14 cellular contexts compared by ENCODE assay signal in genomic region chr18:76722224-76723061, GRCh38.
DNase-seq lines count a peak whose midpoint lies in the region; ATAC-seq and TF ChIP-seq lines count a peak whose summit lies in the region.
"Had no signal": no experiment of that assay in that cellular context is flagged by ENCODE, and none has a peak within 500 bp of the region (broad histone marks: within the 10 kb centered on the region; RNA-seq: fewer than 3 reads in every experiment).

No MANE protein-coding gene starts in this region.

- no peak overlapping the region for H3K27ac ChIP-seq in CD4-positive, alpha-beta memory T cell (ENCODE audit: low read depth, low read length)
- no peak overlapping the region for H3K27ac ChIP-seq in Panc1 (ENCODE audit: low read length)
- no peak overlapping the region for H3K27ac ChIP-seq in naive thymus-derived CD4-positive, alpha-beta T cell (ENCODE audit: low read depth, low read length)
- H3K27ac ChIP-seq: A549 had no signal

- peaks cover 53% of the 10 kb centered on the region for H3K4me1 ChIP-seq in CD4-positive, alpha-beta memory T cell (ENCODE audit: insufficient read depth, low read length)
- H3K4me1 ChIP-seq in Panc1 (ENCODE audit: control insufficient read depth, insufficient read depth, low read length) = no peaks in the 10 kb centered on the region
- H3K4me1 ChIP-seq in naive thymus-derived CD4-positive, alpha-beta T cell (ENCODE audit: control insufficient read depth in 2 of 2, insufficient read depth in 2 of 2, low read length in 2 of 2) = peaks cover 41 to 45% of the 10 kb centered on the region in 2 donors
- H3K4me1 ChIP-seq: A549 had no signal

- peaks cover 3% of the 10 kb centered on the region for H3K9me3 Mint-ChIP-seq in activated CD4-positive, alpha-beta memory T cell treated with anti-CD3 and anti-CD28 coated beads, Interleukin-2, amount 10 ng/mL, durations not matched to agents 7 days and 5 days
- no peaks in the 10 kb centered on the region for H3K9me3 Mint-ChIP-seq in activated CD4-positive, alpha-beta memory T cell treated with anti-CD3 and anti-CD28 coated beads for 36 hours
- peaks cover 0 to 2% (median 0%) of the 10 kb centered on the region in 8 donors for H3K9me3 Mint-ChIP-seq in CD4-positive, alpha-beta memory T cell
- peaks cover 0 to 4% (median 0%) of the 10 kb centered on the region in 11 donors for H3K9me3 Mint-ChIP-seq in naive thymus-derived CD4-positive, alpha-beta T cell
- H3K9me3 Mint-ChIP-seq in Calu3 (ENCODE audit: low read depth, unreplicated experiment) = no peaks in the 10 kb centered on the region

- ATAC-seq in Panc1 (0 out of 2 replicates have a peak, but pooled peaks have one; percentile 31), GM21360 (IDR thresholded peaks at IDR 0.05; ENCODE audit: unreplicated experiment) (no peak)
- ATAC-seq in naive thymus-derived CD4-positive, alpha-beta T cell = no peak
- ATAC-seq: A549, PC-3 had no signal

- no peaks in the 10 kb centered on the region for H3K27me3 ChIP-seq in CD4-positive, alpha-beta memory T cell (ENCODE audit: insufficient read depth, low read length)
- no peaks in the 10 kb centered on the region for H3K27me3 ChIP-seq in Panc1 (ENCODE audit: control insufficient read depth, insufficient read depth, low read length)
- no peaks in the 10 kb centered on the region for H3K27me3 ChIP-seq in naive thymus-derived CD4-positive, alpha-beta T cell (ENCODE audit: control insufficient read depth in 2 of 2, insufficient read depth in 2 of 2, low read length in 2 of 2)

- H3K36me3 ChIP-seq in CD4-positive, alpha-beta memory T cell (ENCODE audit: insufficient read depth, low read length) = no peaks in the 10 kb centered on the region
- H3K36me3 ChIP-seq in Panc1 (ENCODE audit: control insufficient read depth, insufficient read depth, low read length) = no peaks in the 10 kb centered on the region
- H3K36me3 ChIP-seq in naive thymus-derived CD4-positive, alpha-beta T cell (ENCODE audit: control insufficient read depth in 2 of 3, insufficient read depth in 3 of 3, low read length in 3 of 3) = no peaks in the 10 kb centered on the region

- H3K36me3 Mint-ChIP-seq in activated CD4-positive, alpha-beta memory T cell treated with anti-CD3 and anti-CD28 coated beads, Interleukin-2, amount 10 ng/mL, durations not matched to agents 7 days and 5 days (ENCODE audit: low read depth) = peaks cover 8% of the 10 kb centered on the region
- H3K36me3 Mint-ChIP-seq in activated CD4-positive, alpha-beta memory T cell treated with anti-CD3 and anti-CD28 coated beads for 36 hours = no peaks in the 10 kb centered on the region
- H3K36me3 Mint-ChIP-seq in CD4-positive, alpha-beta memory T cell = no peaks in the 10 kb centered on the region
- H3K36me3 Mint-ChIP-seq in naive thymus-derived CD4-positive, alpha-beta T cell = peaks cover 0 to 11% (median 0%) of the 10 kb centered on the region in 5 donors
- no peaks in the 10 kb centered on the region for H3K36me3 Mint-ChIP-seq in Calu3 (ENCODE audit: insufficient read depth, unreplicated experiment)

- peak overlapping the region; percentile 98 for H3K27ac Mint-ChIP-seq in activated CD4-positive, alpha-beta memory T cell treated with anti-CD3 and anti-CD28 coated beads, Interleukin-2, amount 10 ng/mL, durations not matched to agents 7 days and 5 days
- no peak overlapping the region for H3K27ac Mint-ChIP-seq in activated CD4-positive, alpha-beta memory T cell treated with anti-CD3 and anti-CD28 coated beads for 36 hours
- H3K27ac Mint-ChIP-seq in CD4-positive, alpha-beta memory T cell = peak overlapping the region in 6 of 7 donors; percentile 9 to 88 (median 74)
- H3K27ac Mint-ChIP-seq in naive thymus-derived CD4-positive, alpha-beta T cell = peak overlapping the region in 5 of 9 donors; percentile 34 to 84 (median 63)
- H3K27ac Mint-ChIP-seq in Calu3 (ENCODE audit: unreplicated experiment) = no peak overlapping the region

- H3K4me1 Mint-ChIP-seq in activated CD4-positive, alpha-beta memory T cell treated with anti-CD3 and anti-CD28 coated beads, Interleukin-2, amount 10 ng/mL, durations not matched to agents 7 days and 5 days = peaks cover 63% of the 10 kb centered on the region
- peaks cover 40% of the 10 kb centered on the region for H3K4me1 Mint-ChIP-seq in activated CD4-positive, alpha-beta memory T cell treated with anti-CD3 and anti-CD28 coated beads for 36 hours (ENCODE audit: low read depth)
- peaks cover 33 to 63% (median 48%) of the 10 kb centered on the region in 4 donors for H3K4me1 Mint-ChIP-seq in CD4-positive, alpha-beta memory T cell
- peaks cover 34 to 62% (median 50%) of the 10 kb centered on the region in 7 donors for H3K4me1 Mint-ChIP-seq in naive thymus-derived CD4-positive, alpha-beta T cell
- H3K4me1 Mint-ChIP-seq in Calu3 (ENCODE audit: low read depth, unreplicated experiment) = no peaks in the 10 kb centered on the region

- intact Hi-C loops in activated CD4-positive, alpha-beta memory T cell treated with anti-CD3 and anti-CD28 coated beads for 36 hours (cut with micrococcal nuclease) = loop anchor here (2.0 kb wide), 1 partner anchor 60 kb away; no protein-coding TSS in a partner anchor
- intact Hi-C loops in CD4-positive, alpha-beta memory T cell (cut with micrococcal nuclease) = loop anchor here (5.0 kb wide), 1 partner anchor 230 kb away; no protein-coding TSS in a partner anchor
- intact Hi-C loops in Panc1 (cut with micrococcal nuclease; ENCODE audit: unreplicated experiment) (no loop called here), Calu3 (cut with micrococcal nuclease; ENCODE audit: unreplicated experiment) (no loop called here)
- intact Hi-C loops in naive thymus-derived CD4-positive, alpha-beta T cell (cut with micrococcal nuclease) = loop anchor here (5.0 to 10.0 kb wide), 5 partner anchors 65 to 382 kb away; partner anchors contain the start of gene ZNF236 (in 2 of the 2)

- H3K4me3 Mint-ChIP-seq in activated CD4-positive, alpha-beta memory T cell treated with anti-CD3 and anti-CD28 coated beads, Interleukin-2, amount 10 ng/mL, durations not matched to agents 7 days and 5 days = no peak overlapping the region
- no peak overlapping the region for H3K4me3 Mint-ChIP-seq in activated CD4-positive, alpha-beta memory T cell treated with anti-CD3 and anti-CD28 coated beads for 36 hours
- H3K4me3 Mint-ChIP-seq in CD4-positive, alpha-beta memory T cell = peak overlapping the region in 6 of 8 donors; percentile 37 to 86 (median 78)
- peak overlapping the region in 7 of 10 donors; percentile 78 to 94 (median 86) for H3K4me3 Mint-ChIP-seq in naive thymus-derived CD4-positive, alpha-beta T cell
- no peak overlapping the region for H3K4me3 Mint-ChIP-seq in Calu3 (ENCODE audit: low read depth, unreplicated experiment)

- no TSS peak for BruUV-seq in Panc1 (replicated peaks; lab: Mats Ljungman, UMichigan)
- BruUV-seq in Calu3 (replicated peaks; lab: Mats Ljungman, UMichigan) = no TSS peak

- CTCF ChIA-PET in activated CD4-positive, alpha-beta memory T cell treated with anti-CD3 and anti-CD28 coated beads, Interleukin-2, amount 10 ng/mL, durations not matched to agents 7 days and 5 days (lab: Charles Lee) = interaction anchor here (0.7 to 3.5 kb wide), 7 partner anchors 9 to 347 kb away, joined by 3 to 45 read pairs (median 7); no protein-coding TSS in a partner anchor
- CTCF ChIA-PET in activated CD4-positive, alpha-beta memory T cell treated with anti-CD3 and anti-CD28 coated beads for 36 hours (lab: Charles Lee) = interaction anchor here (2.0 to 2.2 kb wide), 2 partner anchors 13 to 324 kb away, joined by 6 to 14 read pairs; no protein-coding TSS in a partner anchor
- CTCF ChIA-PET in CD4-positive, alpha-beta memory T cell (lab: Charles Lee; ENCODE audit: partially characterized antibody) = interaction anchor here (1.1 to 2.5 kb wide), 7 partner anchors 8 to 323 kb away, joined by 3 to 30 read pairs (median 10); no protein-coding TSS in a partner anchor
- CTCF ChIA-PET in Panc1 (lab: Charles Lee) (no interaction called here), Calu3 (lab: Charles Lee) (interaction anchor here (0.6 kb wide), 1 partner anchor 32 kb away, joined by 3 read pairs; no protein-coding TSS in a partner anchor)
- CTCF ChIA-PET in naive thymus-derived CD4-positive, alpha-beta T cell (lab: Charles Lee) = interaction anchor here (1.0 to 3.1 kb wide), 2 partner anchors 13 to 322 kb away, joined by 3 to 18 read pairs; no protein-coding TSS in a partner anchor

- in situ Hi-C loops in Panc1 (cut with HindIII; ENCODE audit: low pct_unique_long_range_greater_than_20kb, low sequenced_read_pairs) = no loop called here

- no peak for TF ChIP-seq CTCF in Panc1 (IDR thresholded peaks at IDR 0.05)
- TF ChIP-seq CTCF in Calu3 (IDR thresholded peaks at IDR 0.05; ENCODE audit: unreplicated experiment) = no peak

- H3K9me3 ChIP-seq in CD4-positive, alpha-beta memory T cell (ENCODE audit: control insufficient read depth in 1 of 2, low read length in 2 of 2) = no peaks in the 10 kb centered on the region
- H3K9me3 ChIP-seq in Panc1 (ENCODE audit: control insufficient read depth, insufficient read depth, low read depth, low read length) = no peaks in the 10 kb centered on the region
- H3K9me3 ChIP-seq in naive thymus-derived CD4-positive, alpha-beta T cell (ENCODE audit: control insufficient read depth in 2 of 3, low read length in 3 of 3) = no peaks in the 10 kb centered on the region
- H3K9me3 ChIP-seq: A549 had no signal

- peak overlapping the region in 1 of 2 donors; percentile 27 for H3K4me3 ChIP-seq in CD4-positive, alpha-beta memory T cell (ENCODE audit: low read length in 2 of 2)
- H3K4me3 ChIP-seq in Panc1 (ENCODE audit: low read depth in 2 of 2, low read length in 2 of 2) = no peak overlapping the region
- no peak overlapping the region for H3K4me3 ChIP-seq in naive thymus-derived CD4-positive, alpha-beta T cell (ENCODE audit: low read length)
- H3K4me3 ChIP-seq: A549 had no signal

- no peak for DNase-seq in activated CD4-positive, alpha-beta memory T cell treated with anti-CD3 and anti-CD28 coated beads, Interleukin-2, amount 10 ng/mL, durations not matched to agents 7 days and 5 days
- no peak for DNase-seq in activated CD4-positive, alpha-beta memory T cell treated with anti-CD3 and anti-CD28 coated beads for 36 hours
- no peak for DNase-seq in CD4-positive, alpha-beta memory T cell
- DNase-seq in Panc1 (ENCODE audit: low read depth, low spot score) (no peak), amygdala (lab: John Stamatoyannopoulos, UW) (no peak), Calu3 (no peak)
- no peak for DNase-seq in naive thymus-derived CD4-positive, alpha-beta T cell
- DNase-seq: KG1, NCI-H1092 treated with DMSO at 0.1 percent for 48 hours, NCI-H1694, NCI-H69, PC-3 had no signal

- POLR2A ChIA-PET in activated CD4-positive, alpha-beta memory T cell treated with anti-CD3 and anti-CD28 coated beads, Interleukin-2, amount 10 ng/mL, durations not matched to agents 7 days and 5 days (lab: Charles Lee) = interaction anchor here (1.0 to 2.3 kb wide), 8 partner anchors 13 to 332 kb away, joined by 3 to 10 read pairs (median 8); partner anchors contain the start of gene ZNF236
- POLR2A ChIA-PET in activated CD4-positive, alpha-beta memory T cell treated with anti-CD3 and anti-CD28 coated beads for 36 hours (lab: Charles Lee) = no interaction called here
- POLR2A ChIA-PET in CD4-positive, alpha-beta memory T cell (lab: Charles Lee; ENCODE audit: partially characterized antibody) = no interaction called here
- POLR2A ChIA-PET in Panc1 (lab: Charles Lee) = no interaction called here
- POLR2A ChIA-PET in naive thymus-derived CD4-positive, alpha-beta T cell (lab: Charles Lee) = interaction anchor here (1.3 kb wide), 1 partner anchor 17 kb away, joined by 3 read pairs; no protein-coding TSS in a partner anchor

- H3K27me3 Mint-ChIP-seq in activated CD4-positive, alpha-beta memory T cell treated with anti-CD3 and anti-CD28 coated beads, Interleukin-2, amount 10 ng/mL, durations not matched to agents 7 days and 5 days = no peaks in the 10 kb centered on the region
- no peaks in the 10 kb centered on the region for H3K27me3 Mint-ChIP-seq in activated CD4-positive, alpha-beta memory T cell treated with anti-CD3 and anti-CD28 coated beads for 36 hours
- H3K27me3 Mint-ChIP-seq in CD4-positive, alpha-beta memory T cell = no peaks in the 10 kb centered on the region
- H3K27me3 Mint-ChIP-seq in naive thymus-derived CD4-positive, alpha-beta T cell = peaks cover 0 to 27% (median 0%) of the 10 kb centered on the region in 5 donors
- H3K27me3 Mint-ChIP-seq in Calu3 (ENCODE audit: unreplicated experiment) = peaks cover 18% of the 10 kb centered on the region

Comparison
In these comparisons a context has a peak if more than half of its experiments do, and no peak if none do; other contexts are left out.
1. H3K27ac Mint-ChIP-seq: peak in activated CD4-positive, alpha-beta memory T cell treated with anti-CD3 and anti-CD28 coated beads, Interleukin-2, amount 10 ng/mL, durations not matched to agents 7 days and 5 days (single experiment), CD4-positive, alpha-beta memory T cell (6 of 7) and naive thymus-derived CD4-positive, alpha-beta T cell (5 of 9); none in activated CD4-positive, alpha-beta memory T cell treated with anti-CD3 and anti-CD28 coated beads for 36 hours (single experiment) and Calu3 (single experiment).
2. POLR2A ChIA-PET loops: an anchor here in activated CD4-positive, alpha-beta memory T cell treated with anti-CD3 and anti-CD28 coated beads, Interleukin-2, amount 10 ng/mL, durations not matched to agents 7 days and 5 days (1.0 to 2.3 kb wide) and naive thymus-derived CD4-positive, alpha-beta T cell (1.3 kb wide); none called in activated CD4-positive, alpha-beta memory T cell treated with anti-CD3 and anti-CD28 coated beads for 36 hours, CD4-positive, alpha-beta memory T cell and Panc1.
3. H3K4me3 Mint-ChIP-seq: peak in CD4-positive, alpha-beta memory T cell (6 of 8) and naive thymus-derived CD4-positive, alpha-beta T cell (7 of 10); none in activated CD4-positive, alpha-beta memory T cell treated with anti-CD3 and anti-CD28 coated beads, Interleukin-2, amount 10 ng/mL, durations not matched to agents 7 days and 5 days (single experiment), activated CD4-positive, alpha-beta memory T cell treated with anti-CD3 and anti-CD28 coated beads for 36 hours (single experiment) and Calu3 (single experiment).
4. intact Hi-C loops: an anchor here in activated CD4-positive, alpha-beta memory T cell treated with anti-CD3 and anti-CD28 coated beads for 36 hours (2.0 kb wide), CD4-positive, alpha-beta memory T cell (5.0 kb wide) and naive thymus-derived CD4-positive, alpha-beta T cell (5.0 to 10.0 kb wide); none called in Panc1 and Calu3.